ENCODE assay signal across 18 cellular contexts in the genomic region with DNA sequence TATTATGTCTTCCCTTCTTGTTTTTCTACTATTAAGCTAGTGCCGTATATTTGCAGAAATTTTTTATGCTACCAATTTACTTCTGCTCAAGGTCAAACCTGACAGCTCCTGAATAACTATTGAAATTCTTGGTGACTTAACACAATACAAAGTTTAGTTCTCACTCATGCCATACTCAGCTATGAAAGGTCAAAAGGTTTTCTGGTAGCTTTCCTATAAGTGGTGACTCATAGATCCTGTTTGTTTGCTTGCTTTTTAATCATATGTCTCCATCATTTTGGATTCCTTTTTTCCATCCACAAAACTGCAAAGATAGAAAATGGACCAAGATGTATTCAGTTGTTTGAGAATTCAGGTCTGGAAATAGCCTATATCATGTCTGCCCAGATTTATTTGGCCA.
DNase-seq lines count a peak whose midpoint lies in the region; ATAC-seq, FAIRE-seq and TF ChIP-seq lines count a peak whose summit lies in the region.
"Had no signal": no experiment of that assay in that cellular context is flagged by ENCODE, and none has a peak within 500 bp of the region (broad histone marks: within the 10 kb centered on the region; RNA-seq: fewer than 3 reads in every experiment).

No MANE protein-coding gene starts in this region.

- WGBS in small intestine, 3 donors, result 41 to 66% (median 62%) methylated on average over 1 of the region's 1 CpG

- CTCF ChIA-PET in activated CD8-positive, alpha-beta T cell treated with anti-CD3 and anti-CD28 coated beads for 36 hours (lab: Charles Lee), result no interaction called here

- no peak for TF ChIP-seq CTCF in HFFc6 (IDR thresholded peaks at IDR 0.05)
- no peak for TF ChIP-seq CTCF in astrocyte of the spinal cord (IDR thresholded peaks at IDR 0.05; ENCODE audit: low read depth, low read length)
- TF ChIP-seq CTCF in fibroblast of pulmonary artery (IDR thresholded peaks at IDR 0.05; ENCODE audit: low read length, missing control alignments), result no peak
- no peak for TF ChIP-seq CTCF in activated CD8-positive, alpha-beta T cell treated with anti-CD3 and anti-CD28 coated beads for 36 hours (IDR thresholded peaks at IDR 0.05)

- H3K27me3 ChIP-seq in small intestine (ENCODE audit: control insufficient read depth in 2 of 2, insufficient read depth in 2 of 2, low read length in 2 of 2), result no peaks in the 10 kb centered on the region
- H3K27me3 ChIP-seq: BE2C had no signal

- in situ Hi-C loops in astrocyte of the spinal cord (cut with HindIII; ENCODE audit: low sequenced_read_pairs), result no loop called here

- no peaks in the 10 kb centered on the region for H3K9me3 ChIP-seq in small intestine (ENCODE audit: control insufficient read depth, low read depth)
- H3K9me3 ChIP-seq: BE2C had no signal

- no peak for ATAC-seq in activated CD8-positive, alpha-beta T cell treated with anti-CD3 and anti-CD28 coated beads for 36 hours
- ATAC-seq: GM23338 had no signal

- no peak overlapping the region for H3K27ac Mint-ChIP-seq in HFFc6
- no peak overlapping the region for H3K27ac Mint-ChIP-seq in activated CD8-positive, alpha-beta T cell treated with anti-CD3 and anti-CD28 coated beads for 36 hours
- no peak overlapping the region for H3K27ac Mint-ChIP-seq in activated T-helper 1 cell treated with anti-CD3 and anti-CD28 coated beads, Interleukin-12 subunit alpha, Interleukin-12 subunit beta, Interleukin-2, Interleukin-4 antibody, amounts not matched to agents 30 ng/mL and 10 ng/mL and 1 ng/mL, durations not matched to agents 14 hours and 24 hours and 36 hours
- H3K27ac Mint-ChIP-seq: CD4-positive, alpha-beta memory T cell; GM23338 had no signal

- POLR2A ChIA-PET in activated CD8-positive, alpha-beta T cell treated with anti-CD3 and anti-CD28 coated beads for 36 hours (lab: Charles Lee), result no interaction called here

- peaks cover 23% of the 10 kb centered on the region; the same call in 1 of the 2 replicates for H3K4me1 Mint-ChIP-seq in HFFc6 (ENCODE audit: low read depth)
- no peaks in the 10 kb centered on the region for H3K4me1 Mint-ChIP-seq in activated CD8-positive, alpha-beta T cell treated with anti-CD3 and anti-CD28 coated beads for 36 hours (ENCODE audit: low read depth)
- no peaks in the 10 kb centered on the region for H3K4me1 Mint-ChIP-seq in activated T-helper 1 cell treated with anti-CD3 and anti-CD28 coated beads, Interleukin-12 subunit alpha, Interleukin-12 subunit beta, Interleukin-2, Interleukin-4 antibody, amounts not matched to agents 30 ng/mL and 10 ng/mL and 1 ng/mL, durations not matched to agents 14 hours and 24 hours and 36 hours (ENCODE audit: low read depth)
- H3K4me1 Mint-ChIP-seq: CD4-positive, alpha-beta memory T cell; GM23338 had no signal

- peak; percentile 72 for DNase-seq in HFFc6
- DNase-seq in astrocyte of the spinal cord (ENCODE audit: low read depth, low spot score), result peak; percentile 14
- DNase-seq in fibroblast of pulmonary artery (ENCODE audit: low read depth), result peak; percentile 65
- DNase-seq in small intestine, result peak; percentile 33
- DNase-seq in activated CD8-positive, alpha-beta T cell treated with anti-CD3 and anti-CD28 coated beads for 36 hours, result no peak
- no peak for DNase-seq in stimulated activated CD4-positive, alpha-beta T cell treated with anti-CD3 and anti-CD28 coated beads, Interleukin-15, amount 100 ng/mL, for 24 hours
- DNase-seq in activated T-helper 1 cell treated with anti-CD3 and anti-CD28 coated beads, Interleukin-12 subunit alpha, Interleukin-12 subunit beta, Interleukin-2, Interleukin-4 antibody, amounts not matched to agents 30 ng/mL and 10 ng/mL and 1 ng/mL, durations not matched to agents 14 hours and 24 hours and 36 hours (ENCODE audit: low spot score), result no peak
- DNase-seq: ACHN; BE2C; CD4-positive, alpha-beta memory T cell; KBM-7; NCI-H1092 treated with DMSO at 0.1 percent for 48 hours; NCI-H1694; NCI-H69; NK-92 treated with Interleukin-12 subunit alpha and Interleukin-12 subunit beta, amount 100 ng/mL, for 24 hours; OCI-M1 had no signal

- H3K4me3 ChIP-seq in astrocyte of the spinal cord (ENCODE audit: low read depth, low read length) (no peak overlapping the region), fibroblast of pulmonary artery (replicated peaks; ENCODE audit: low read depth, low read length) (no peak overlapping the region), small intestine (ENCODE audit: low read depth in 1 of 2, low read length in 2 of 2) (no peak overlapping the region)
- H3K4me3 ChIP-seq: GM23338 had no signal

- H3K27me3 Mint-ChIP-seq in HFFc6 (ENCODE audit: insufficient read depth), result no peaks in the 10 kb centered on the region
- no peaks in the 10 kb centered on the region for H3K27me3 Mint-ChIP-seq in activated CD8-positive, alpha-beta T cell treated with anti-CD3 and anti-CD28 coated beads for 36 hours
- H3K27me3 Mint-ChIP-seq in activated T-helper 1 cell treated with anti-CD3 and anti-CD28 coated beads, Interleukin-12 subunit alpha, Interleukin-12 subunit beta, Interleukin-2, Interleukin-4 antibody, amounts not matched to agents 30 ng/mL and 10 ng/mL and 1 ng/mL, durations not matched to agents 14 hours and 24 hours and 36 hours (ENCODE audit: insufficient read depth), result no peaks in the 10 kb centered on the region
- H3K27me3 Mint-ChIP-seq: CD4-positive, alpha-beta memory T cell had no signal

- H3K36me3 ChIP-seq in small intestine (ENCODE audit: control insufficient read depth in 2 of 2, insufficient read depth in 2 of 2, low read length in 2 of 2), result no peaks in the 10 kb centered on the region
- H3K36me3 ChIP-seq: BE2C had no signal

- H3K27ac ChIP-seq in small intestine (ENCODE audit: low read depth in 1 of 2, low read length in 1 of 2), result no peak overlapping the region
- H3K27ac ChIP-seq: HL-60 had no signal

- 0 out of 2 replicates have a peak overlapping the region, but pooled peaks have one; percentile 60 for H3K4me3 Mint-ChIP-seq in HFFc6
- H3K4me3 Mint-ChIP-seq in activated CD8-positive, alpha-beta T cell treated with anti-CD3 and anti-CD28 coated beads for 36 hours, result no peak overlapping the region
- no peak overlapping the region for H3K4me3 Mint-ChIP-seq in activated T-helper 1 cell treated with anti-CD3 and anti-CD28 coated beads, Interleukin-12 subunit alpha, Interleukin-12 subunit beta, Interleukin-2, Interleukin-4 antibody, amounts not matched to agents 30 ng/mL and 10 ng/mL and 1 ng/mL, durations not matched to agents 14 hours and 24 hours and 36 hours
- H3K4me3 Mint-ChIP-seq: CD4-positive, alpha-beta memory T cell; GM23338 had no signal

- H3K36me3 Mint-ChIP-seq in HFFc6 (ENCODE audit: low read depth), result no peaks in the 10 kb centered on the region
- no peaks in the 10 kb centered on the region for H3K36me3 Mint-ChIP-seq in activated CD8-positive, alpha-beta T cell treated with anti-CD3 and anti-CD28 coated beads for 36 hours (ENCODE audit: low read depth)
- H3K36me3 Mint-ChIP-seq in activated T-helper 1 cell treated with anti-CD3 and anti-CD28 coated beads, Interleukin-12 subunit alpha, Interleukin-12 subunit beta, Interleukin-2, Interleukin-4 antibody, amounts not matched to agents 30 ng/mL and 10 ng/mL and 1 ng/mL, durations not matched to agents 14 hours and 24 hours and 36 hours (ENCODE audit: low read depth), result no peaks in the 10 kb centered on the region
- H3K36me3 Mint-ChIP-seq: CD4-positive, alpha-beta memory T cell had no signal

- no peaks in the 10 kb centered on the region; the same call in 1 of the 2 replicates for H3K9me3 Mint-ChIP-seq in HFFc6
- H3K9me3 Mint-ChIP-seq in activated CD8-positive, alpha-beta T cell treated with anti-CD3 and anti-CD28 coated beads for 36 hours, result peaks cover 9% of the 10 kb centered on the region
- peaks cover 12% of the 10 kb centered on the region for H3K9me3 Mint-ChIP-seq in activated T-helper 1 cell treated with anti-CD3 and anti-CD28 coated beads, Interleukin-12 subunit alpha, Interleukin-12 subunit beta, Interleukin-2, Interleukin-4 antibody, amounts not matched to agents 30 ng/mL and 10 ng/mL and 1 ng/mL, durations not matched to agents 14 hours and 24 hours and 36 hours

- H3K4me1 ChIP-seq in small intestine (ENCODE audit: control insufficient read depth in 2 of 2, insufficient read depth in 1 of 2, low read depth in 1 of 2, low read length in 1 of 2), result no peaks in the 10 kb centered on the region
- H3K4me1 ChIP-seq: BE2C had no signal

- no peak for FAIRE-seq in small intestine (lab: Jason Lieb, UNC)

- intact Hi-C loops in activated CD8-positive, alpha-beta T cell treated with anti-CD3 and anti-CD28 coated beads for 36 hours (cut with micrococcal nuclease), result no loop called here
- intact Hi-C loops in activated T-helper 1 cell treated with anti-CD3 and anti-CD28 coated beads, Interleukin-12 subunit alpha, Interleukin-12 subunit beta, Interleukin-2, Interleukin-4 antibody, amounts not matched to agents 30 ng/mL and 10 ng/mL and 1 ng/mL, durations not matched to agents 14 hours and 24 hours and 36 hours (cut with micrococcal nuclease), result no loop called here

Comparison
In these comparisons a context has a peak if more than half of its experiments do, and no peak if none do; other contexts are left out.
1. DNase-seq: peak in HFFc6 (single experiment), astrocyte of the spinal cord (single experiment), fibroblast of pulmonary artery (single experiment) and small intestine (single experiment); none in activated CD8-positive, alpha-beta T cell treated with anti-CD3 and anti-CD28 coated beads for 36 hours (single experiment), stimulated activated CD4-positive, alpha-beta T cell treated with anti-CD3 and anti-CD28 coated beads, Interleukin-15, amount 100 ng/mL, for 24 hours (single experiment) and activated T-helper 1 cell treated with anti-CD3 and anti-CD28 coated beads, Interleukin-12 subunit alpha, Interleukin-12 subunit beta, Interleukin-2, Interleukin-4 antibody, amounts not matched to agents 30 ng/mL and 10 ng/mL and 1 ng/mL, durations not matched to agents 14 hours and 24 hours and 36 hours (single experiment).